ENCODE assay signal across 28 cellular contexts in genomic region chr10:75817224-75817623, GRCh38.
"Had no signal": no experiment of that assay in that cellular context is flagged by ENCODE, and none has a peak within 500 bp of the region (broad histone marks: within the 10 kb centered on the region; RNA-seq: fewer than 3 reads in every experiment).

No MANE protein-coding gene starts in this region.

- H3K36me3 ChIP-seq: neural progenitor cell, ovary, right lobe of liver, spleen, suprapubic skin, tibial artery, transverse colon, upper lobe of right lung, uterus had no signal

- H3K27ac ChIP-seq: neural progenitor cell, ovary, parathyroid adenoma, psoas muscle, right lobe of liver, skin epidermis, spleen, suprapubic skin, testis, tibial artery, transverse colon, upper lobe of right lung, uterus had no signal

- ATAC-seq: natural killer cell; psoas muscle; right lobe of liver; stimulated activated memory B cell treated with anti-CD40 and anti-IgM and Interleukin-4, amounts not matched to agents 10 μg/mL and 1 μg/mL and 100 μg/mL, for 72 hours; stimulated activated naive CD8-positive, alpha-beta T cell treated with anti-CD3 and anti-CD28 coated beads, Interleukin-15, amount 100 ng/mL, for 72 hours; stimulated activated naive CD8-positive, alpha-beta T cell treated with anti-CD3 and anti-CD28 coated beads, Interleukin-15, Interleukin-2, amounts not matched to agents 100 U/mL and 50 U/mL, for 24 hours; upper lobe of right lung had no signal

- H3K4me1 ChIP-seq: parathyroid adenoma, psoas muscle, right lobe of liver, spleen, suprapubic skin, tibial artery, transverse colon, upper lobe of right lung, uterus had no signal

- H3K9me3 ChIP-seq: ovary, psoas muscle, right lobe of liver, spleen, suprapubic skin, testis, tibial artery, transverse colon, upper lobe of right lung, uterus had no signal

- H3K4me3 ChIP-seq: neural progenitor cell, ovary, psoas muscle, right lobe of liver, skin epidermis, smooth muscle cell, spleen, suprapubic skin, testis, tibial artery, transverse colon, upper lobe of right lung, uterus had no signal

- H3K27me3 ChIP-seq: neural progenitor cell, ovary, right lobe of liver, spleen, suprapubic skin, testis, tibial artery, transverse colon, upper lobe of right lung, uterus had no signal

- DNase-seq: natural killer cell; occipital lobe; ovary; posterior cingulate gyrus; psoas muscle; right cardiac atrium; right lobe of liver; spleen; stimulated activated CD4-positive, alpha-beta T cell treated with anti-CD3 and anti-CD28 coated beads, Interleukin-12 subunit alpha, Interleukin-12 subunit beta, amount 100 ng/mL, for 4 hours; stimulated activated CD4-positive, alpha-beta T cell treated with anti-CD3 and anti-CD28 coated beads, Interleukin-1b, Interleukin-23, amount 100 ng/mL, for 48 hours; stimulated activated CD4-positive, alpha-beta T cell treated with anti-CD3 and anti-CD28 coated beads, Interleukin-4, amount 100 ng/mL, for 1 hour; stimulated activated CD4-positive, alpha-beta T cell treated with anti-CD3 and anti-CD28 coated beads, Interleukin-4, amount 100 ng/mL, for 4 hours; stimulated activated CD8-positive, alpha-beta memory T cell treated with anti-CD3 and anti-CD28 coated beads, Interleukin-4, amount 100 ng/mL, for 48 hours; stimulated activated naive CD4-positive, alpha-beta T cell; stimulated activated naive CD8-positive, alpha-beta T cell treated with anti-CD3 and anti-CD28 coated beads, Interleukin-15, amount 100 ng/mL, for 72 hours; stimulated activated naive CD8-positive, alpha-beta T cell treated with anti-CD3 and anti-CD28 coated beads, Interleukin-15, Interleukin-2, amounts not matched to agents 100 U/mL and 50 U/mL, for 24 hours; substantia nigra; testis; tibial artery; transverse colon; upper lobe of right lung; uterus had no signal
